Comparison of ENCODE assay signal across 8 cellular contexts in the genomic region with DNA sequence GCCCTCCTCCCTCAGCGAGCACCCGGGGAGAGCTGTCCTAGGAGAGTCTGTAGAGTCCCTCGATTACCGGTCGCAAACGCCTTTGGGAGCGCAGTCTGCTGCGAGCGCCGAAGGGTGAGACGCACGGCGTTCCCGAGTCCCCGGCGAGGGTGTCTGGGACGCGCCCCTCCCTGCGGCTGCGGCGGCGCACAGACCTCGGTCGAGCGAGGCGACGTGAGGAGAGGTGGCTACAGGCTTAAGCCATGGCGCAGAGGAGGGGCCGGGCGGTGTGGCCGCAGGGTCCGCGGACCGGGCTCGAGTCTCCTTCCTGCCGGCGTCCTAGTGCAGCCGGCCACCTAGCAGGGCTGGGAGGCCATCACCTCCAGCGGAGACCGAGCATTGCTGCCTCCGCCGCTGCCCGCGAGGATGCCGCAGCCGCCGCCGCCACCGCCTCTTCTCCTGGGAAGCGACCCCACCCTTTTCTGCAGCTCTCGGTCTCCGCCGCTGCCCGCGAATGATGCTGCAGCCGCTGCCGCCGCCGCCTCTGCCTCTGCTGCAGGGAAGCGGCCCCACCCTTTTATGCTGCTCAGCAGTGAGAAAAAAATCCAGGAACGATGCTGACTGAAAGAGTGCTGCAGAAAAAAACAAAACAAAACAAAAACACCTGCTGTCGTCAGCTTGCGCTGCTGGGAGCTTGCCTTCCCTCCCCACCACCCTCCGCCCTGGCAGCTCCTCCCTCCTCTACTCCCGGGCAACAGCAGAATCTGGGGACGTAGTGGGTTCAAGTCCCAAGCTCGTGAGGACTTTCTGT. TPM values are rescaled to one million over a fixed set of nuclear protein-coding genes. Genes with fewer than 3 reads are reported as not detected.
A peak's percentile ranks its signal among the peaks of the same experiment; 100 is the strongest.
DNase-seq lines count a peak whose midpoint lies in the region; ATAC-seq lines count a peak whose summit lies in the region.

Gene MAP6, minus strand, starts transcription at position 531 of the 790 bp plus-strand sequence. CDS start 669 bp downstream, outside the sequence.

- DNase-seq in Daoy (ENCODE audit: low read depth) = peak; percentile 43
- peak; percentile 63 for DNase-seq in NCI-H128 (lab: John Stamatoyannopoulos, UW; ENCODE audit: unreplicated experiment)
- peak; percentile 2 for DNase-seq in glomerular visceral epithelial cell (ENCODE audit: extremely low spot score)
- peak; percentile 64 for DNase-seq in occipital lobe (lab: John Stamatoyannopoulos, UW)

- H3K9me3 Mint-ChIP-seq in activated T-helper 17 cell treated with anti-CD3 and anti-CD28 coated beads, Interleukin-2, amount 50 U/mL, for 72 hours = no peaks in the 10 kb centered on the region

- peaks cover 5% of the 10 kb centered on the region for H3K36me3 Mint-ChIP-seq in activated T-helper 17 cell treated with anti-CD3 and anti-CD28 coated beads, Interleukin-2, amount 50 U/mL, for 72 hours (ENCODE audit: low read depth)

- H3K4me3 Mint-ChIP-seq in activated T-helper 17 cell treated with anti-CD3 and anti-CD28 coated beads, Interleukin-2, amount 50 U/mL, for 72 hours = peak within 1 kb of the TSS; percentile 79

- peaks cover 5% of the 10 kb centered on the region for H3K4me1 Mint-ChIP-seq in activated T-helper 17 cell treated with anti-CD3 and anti-CD28 coated beads, Interleukin-2, amount 50 U/mL, for 72 hours

- ATAC-seq in activated T-helper 17 cell treated with anti-CD3 and anti-CD28 coated beads, Interleukin-2, amount 50 U/mL, for 72 hours (replicated peaks) = peak; percentile 40
- ATAC-seq in HG03342 (IDR thresholded peaks at IDR 0.05; ENCODE audit: unreplicated experiment) (no peak), HG03457 (IDR thresholded peaks at IDR 0.05; ENCODE audit: unreplicated experiment) (no peak), HG03039 (IDR thresholded peaks at IDR 0.05; ENCODE audit: unreplicated experiment) (no peak)

- peaks cover 58% of the 10 kb centered on the region for H3K27me3 Mint-ChIP-seq in activated T-helper 17 cell treated with anti-CD3 and anti-CD28 coated beads, Interleukin-2, amount 50 U/mL, for 72 hours

- H3K27ac Mint-ChIP-seq in activated T-helper 17 cell treated with anti-CD3 and anti-CD28 coated beads, Interleukin-2, amount 50 U/mL, for 72 hours = no peak within 1 kb of the TSS

RNA-seq across cellular contexts. Expression of gene MAP6, which starts in this region (rescaled TPM):
- 0.36 and 0.40 TPM in 2 replicates for total RNA-seq in Daoy (2014; rRNA removed; shearing (Covaris generic))
- under 1 TPM; 0.21 to 0.24 TPM for total RNA-seq in activated T-helper 17 cell treated with anti-CD3 and anti-CD28 coated beads, Interleukin-2, amount 50 U/mL, for 72 hours
- total RNA-seq in occipital lobe = 83.6 TPM

Comparison
In these comparisons a context has a peak if more than half of its experiments do, and no peak if none do; other contexts are left out.
1. RNA of gene MAP6 (total RNA-seq): 83.6 TPM in occipital lobe (single experiment); 0.36 to 0.40 TPM in Daoy and 0.21 to 0.24 TPM in activated T-helper 17 cell treated with anti-CD3 and anti-CD28 coated beads, Interleukin-2, amount 50 U/mL, for 72 hours; every median in the first group is over 10 times any median in the second.
2. Peak in DNase-seq in Daoy; RNA of the gene not detected or under 1 TPM.
3. Peak in ATAC-seq in activated T-helper 17 cell treated with anti-CD3 and anti-CD28 coated beads, Interleukin-2, amount 50 U/mL, for 72 hours; RNA of the gene not detected or under 1 TPM.
4. DNase-seq: peak in every context shown above with its lines; median percentile 64 in occipital lobe; 63 in NCI-H128; 43 in Daoy; 2 in glomerular visceral epithelial cell.